ENCODE assay signal across 12 cellular contexts in the genomic region with DNA sequence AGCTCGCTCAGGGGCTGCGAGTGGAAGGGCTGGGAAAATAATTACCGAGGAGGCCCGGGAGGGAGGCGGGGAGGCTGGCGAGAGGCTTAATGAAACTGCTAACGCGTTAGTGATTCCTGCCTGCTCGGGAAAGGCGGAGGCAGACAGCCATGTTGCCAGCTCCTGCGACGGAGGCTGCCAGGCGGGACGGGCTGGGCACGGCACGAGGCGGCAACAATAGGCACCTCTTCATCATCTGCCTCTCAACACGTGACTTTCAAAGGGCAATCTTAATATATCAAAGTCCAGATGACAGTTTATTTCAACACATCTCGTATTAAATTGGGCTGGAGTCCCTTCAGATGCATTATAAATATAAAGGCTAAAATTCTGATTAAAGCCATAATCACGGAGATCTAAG.
"Had no signal": no experiment of that assay in that cellular context is flagged by ENCODE, and none has a peak within 500 bp of the region (broad histone marks: within the 10 kb centered on the region; RNA-seq: fewer than 3 reads in every experiment).

No MANE protein-coding gene starts in this region.

- DNase-seq: activated CD4-positive, alpha-beta T cell treated with anti-CD3 and anti-CD28 coated beads for 48 hours; activated CD8-positive, alpha-beta memory T cell treated with anti-CD3 and anti-CD28 coated beads, Interleukin-2, amount 50 U/mL, for 48 hours; activated CD8-positive, alpha-beta T cell treated with anti-CD3 and anti-CD28 coated beads, Interleukin-2, amount 10 ng/mL, durations not matched to agents 7 days and 5 days; activated naive CD4-positive, alpha-beta T cell; glutamatergic neuron; immature natural killer cell; left cardiac atrium; mammary epithelial cell; stimulated activated CD4-positive, alpha-beta T cell treated with anti-CD3 and anti-CD28 coated beads, Interleukin-15, amount 100 ng/mL, for 24 hours; stimulated activated CD4-positive, alpha-beta T cell treated with anti-CD3 and anti-CD28 coated beads, Interleukin-4, amount 100 ng/mL, for 24 hours; thyroid gland had no signal

- H3K27me3 ChIP-seq: thyroid gland, vagina had no signal

- H3K9me3 ChIP-seq: thyroid gland, vagina had no signal

- ATAC-seq: activated CD8-positive, alpha-beta T cell treated with anti-CD3 and anti-CD28 coated beads, Interleukin-2, amount 10 ng/mL, durations not matched to agents 7 days and 5 days; left cardiac atrium had no signal

- H3K36me3 ChIP-seq: thyroid gland, vagina had no signal

- H3K27ac ChIP-seq: thyroid gland, vagina had no signal

- H3K4me3 ChIP-seq: thyroid gland, vagina had no signal
